In genomic region chr18:39702888-39703287, GRCh38 we compare ENCODE assay signal across 21 cellular contexts.
"Had no signal": no experiment of that assay in that cellular context is flagged by ENCODE, and none has a peak within 500 bp of the region (broad histone marks: within the 10 kb centered on the region; RNA-seq: fewer than 3 reads in every experiment).

No MANE protein-coding gene starts in this region.

- H3K4me3 ChIP-seq: esophagus muscularis mucosa, heart right ventricle, lower lobe of right lung, right atrium auricular region, spleen, tibial nerve had no signal

- DNase-seq: activated CD4-positive, alpha-beta T cell treated with anti-CD3 and anti-CD28 coated beads, Interleukin-2, amount 50 U/mL, for 1 hour; activated CD4-positive, CD25-positive, alpha-beta regulatory T cell treated with anti-CD3 and anti-CD28 coated beads, Interleukin-2, amount 50 U/mL, for 72 hours; activated CD8-positive, alpha-beta T cell treated with anti-CD3 and anti-CD28 coated beads for 36 hours; activated naive CD8-positive, alpha-beta T cell treated with anti-CD3 and anti-CD28 coated beads, Interleukin-2, amount 50 U/mL, for 24 hours; activated T-cell treated with anti-CD3 and anti-CD28 coated beads, Interleukin-2, amount 50 U/mL, for 4 hours; amygdala; central memory CD4-positive, alpha-beta T cell; endodermal cell; foreskin keratinocyte; heart right ventricle; kidney glomerular epithelial cell; lower lobe of right lung; mesenchymal stem cell; naive thymus-derived CD8-positive, alpha-beta T cell; occipital lobe; spleen; stimulated activated naive CD4-positive, alpha-beta T cell treated with Interleukin-2 at 50 U/mL for 16 hours; T-helper 9 cell had no signal
